Comparison of ENCODE assay signal across 30 cellular contexts in genomic region chr13:94470126-94470525, GRCh38. TPM values are rescaled to one million over a fixed set of nuclear protein-coding genes. Genes with fewer than 3 reads are reported as not detected.
"Had no signal": no experiment of that assay in that cellular context is flagged by ENCODE, and none has a peak within 500 bp of the region (broad histone marks: within the 10 kb centered on the region; RNA-seq: fewer than 3 reads in every experiment).

No MANE protein-coding gene starts in this region.

- H3K4me1 Mint-ChIP-seq: immature natural killer cell; mesothelial cell of epicardium; naive B cell; natural killer cell; nephron progenitor cell; neural progenitor cell; stimulated activated memory B cell treated with anti-CD40 and anti-IgM and Interleukin-4, amounts not matched to agents 10 μg/mL and 1 μg/mL and 100 μg/mL, for 72 hours; stimulated activated naive CD8-positive, alpha-beta T cell treated with anti-CD3 and anti-CD28 coated beads, Interleukin-15, amount 100 ng/mL, for 72 hours had no signal

- H3K9ac ChIP-seq: neural progenitor cell, parathyroid adenoma had no signal

- H3K36me3 ChIP-seq: left ventricle myocardium inferior, neural progenitor cell, neutrophil, right lobe of liver, tibial nerve, uterus had no signal

- DNase-seq: hypothalamus; immature natural killer cell; kidney; left colon; left ventricle myocardium inferior; naive B cell; natural killer cell; nephron progenitor cell; occipital lobe; psoas muscle; right lobe of liver; stimulated activated CD4-positive, alpha-beta T cell treated with anti-CD3 and anti-CD28 coated beads, Interleukin-1b, Interleukin-23, amount 100 ng/mL, for 48 hours; stimulated activated CD4-positive, alpha-beta T cell treated with anti-CD3 and anti-CD28 coated beads, Interleukin-2, amount 100 ng/mL, for 48 hours; stimulated activated CD4-positive, alpha-beta T cell treated with anti-CD3 and anti-CD28 coated beads, Interleukin-4, amount 100 ng/mL, for 4 hours; stimulated activated CD8-positive, alpha-beta memory T cell treated with anti-CD3 and anti-CD28 coated beads, Interleukin-4, amount 100 ng/mL, for 48 hours; stimulated activated naive CD4-positive, alpha-beta T cell treated with Interleukin-2 at 50 U/mL for 16 hours; stimulated activated naive CD8-positive, alpha-beta T cell treated with anti-CD3 and anti-CD28 coated beads, Interleukin-15, amount 100 ng/mL, for 72 hours; substantia nigra; uterus had no signal

- H3K79me2 ChIP-seq: parathyroid adenoma had no signal

- ATAC-seq: left colon; natural killer cell; psoas muscle; right lobe of liver; stimulated activated memory B cell treated with anti-CD40 and anti-IgM and Interleukin-4, amounts not matched to agents 10 μg/mL and 1 μg/mL and 100 μg/mL, for 72 hours; stimulated activated naive CD8-positive, alpha-beta T cell treated with anti-CD3 and anti-CD28 coated beads, Interleukin-15, amount 100 ng/mL, for 72 hours had no signal

- H3K27me3 Mint-ChIP-seq: stimulated activated naive CD8-positive, alpha-beta T cell treated with anti-CD3 and anti-CD28 coated beads, Interleukin-15, amount 100 ng/mL, for 72 hours had no signal

- H3K9me3 Mint-ChIP-seq: immature natural killer cell; natural killer cell; nephron progenitor cell; neural progenitor cell; stimulated activated memory B cell treated with anti-CD40 and anti-IgM and Interleukin-4, amounts not matched to agents 10 μg/mL and 1 μg/mL and 100 μg/mL, for 72 hours; stimulated activated naive CD8-positive, alpha-beta T cell treated with anti-CD3 and anti-CD28 coated beads, Interleukin-15, amount 100 ng/mL, for 72 hours; type B pancreatic cell had no signal

- H3K4me3 Mint-ChIP-seq: immature natural killer cell; mesothelial cell of epicardium; naive B cell; natural killer cell; nephron progenitor cell; neural progenitor cell; stimulated activated memory B cell treated with anti-CD40 and anti-IgM and Interleukin-4, amounts not matched to agents 10 μg/mL and 1 μg/mL and 100 μg/mL, for 72 hours; stimulated activated naive CD8-positive, alpha-beta T cell treated with anti-CD3 and anti-CD28 coated beads, Interleukin-15, amount 100 ng/mL, for 72 hours; type B pancreatic cell had no signal

- H3K27ac Mint-ChIP-seq: immature natural killer cell; mesothelial cell of epicardium; naive B cell; natural killer cell; neural progenitor cell; stimulated activated memory B cell treated with anti-CD40 and anti-IgM and Interleukin-4, amounts not matched to agents 10 μg/mL and 1 μg/mL and 100 μg/mL, for 72 hours; type B pancreatic cell had no signal

- H3K27ac ChIP-seq: left ventricle myocardium inferior, neural progenitor cell, neutrophil, parathyroid adenoma, psoas muscle, right lobe of liver, tibial nerve, uterus had no signal

- H3K4me1 ChIP-seq: left ventricle myocardium inferior, neural progenitor cell, parathyroid adenoma, psoas muscle, right lobe of liver, tibial nerve, uterus had no signal

- H2AFZ ChIP-seq: parathyroid adenoma had no signal

- H3K36me3 Mint-ChIP-seq: immature natural killer cell; mesothelial cell of epicardium; naive B cell; natural killer cell; neural progenitor cell; stimulated activated memory B cell treated with anti-CD40 and anti-IgM and Interleukin-4, amounts not matched to agents 10 μg/mL and 1 μg/mL and 100 μg/mL, for 72 hours; type B pancreatic cell had no signal

- H3K9me3 ChIP-seq: left ventricle myocardium inferior, neutrophil, psoas muscle, right lobe of liver, tibial nerve, uterus had no signal

- H3K4me2 ChIP-seq: neural progenitor cell, smooth muscle cell had no signal

- H3K27me3 ChIP-seq: neural progenitor cell, right lobe of liver, tibial nerve, uterus had no signal

- H3K4me3 ChIP-seq: left ventricle myocardium inferior, lung, neural progenitor cell, psoas muscle, right lobe of liver, smooth muscle cell, tibial nerve, uterus had no signal

RNA-seq across cellular contexts. Expression of gene DCT, which starts 9.4 kb away (rescaled TPM):
- total RNA-seq: mononuclear cell, osteocyte had no signal
